1 cellular context compared by ENCODE assay signal in the genomic region with DNA sequence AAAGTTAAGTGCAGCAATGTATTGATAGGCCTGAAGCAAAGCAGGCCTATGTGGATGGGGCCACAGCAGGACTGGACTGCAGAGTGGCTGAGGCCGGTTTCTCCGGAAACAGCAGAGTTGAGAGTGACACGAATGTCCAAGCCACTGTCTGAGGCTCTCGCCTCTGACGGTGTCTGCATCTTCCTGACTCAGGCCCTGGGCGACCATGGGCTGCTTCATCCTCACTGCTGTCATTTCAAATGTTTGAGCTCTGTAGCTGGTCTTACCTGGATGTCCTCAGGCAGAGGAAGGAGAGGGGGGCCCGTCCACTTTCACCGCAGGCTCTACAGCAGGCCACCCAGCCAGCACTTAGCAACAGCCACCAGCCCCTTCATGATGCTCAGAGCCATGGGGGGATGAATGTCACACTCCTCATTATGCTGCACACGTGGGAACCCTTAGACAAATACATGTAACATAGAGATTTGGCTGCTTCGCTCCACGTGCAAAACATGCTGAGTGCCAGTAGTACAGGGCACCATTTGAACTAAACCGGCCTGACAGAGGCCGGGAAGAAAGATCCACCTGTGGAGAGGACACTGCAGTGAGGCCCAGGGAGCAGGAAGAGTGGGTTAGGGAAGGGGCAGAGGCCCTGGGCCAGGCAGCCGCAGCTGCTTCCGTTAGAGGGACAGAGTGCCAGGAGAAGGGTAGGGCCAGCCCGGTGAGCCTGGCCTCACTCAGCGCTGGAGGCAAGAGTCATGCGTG.
TF ChIP-seq lines count a peak whose summit lies in the region.

No MANE protein-coding gene starts in this region.

TF ChIP-seq in H1, 55 proteins besides CTCF, POLR2A, EP300 and RAD21:
- TF ChIP-seq ZNF274 (IDR thresholded peaks at IDR 0.05; ENCODE audit: borderline replicate concordance, extremely low read depth, low read length), result no peak
- TF ChIP-seq KDM5A (IDR thresholded peaks at IDR 0.05; ENCODE audit: low read length), result no peak
- no peak for TF ChIP-seq ATF3 (IDR thresholded peaks at IDR 0.05; ENCODE audit: insufficient read depth, low read depth, low read length)
- TF ChIP-seq JUN (IDR thresholded peaks at IDR 0.05; ENCODE audit: low read depth, low read length), result no peak
- no peak for TF ChIP-seq CREB1 (IDR thresholded peaks at IDR 0.05)
- no peak for TF ChIP-seq FOSL1 (IDR thresholded peaks at IDR 0.05; ENCODE audit: insufficient read depth, low read depth, low read length)
- TF ChIP-seq RXRA (IDR thresholded peaks at IDR 0.05; ENCODE audit: insufficient read depth, low read depth, low read length), result no peak
TF ChIP-seq in H1: peak in this region for 0.
